ENCODE assay signal across 20 cellular contexts in genomic region chr7:40755438-40755837, GRCh38.
A peak's percentile ranks its signal among the peaks of the same experiment; 100 is the strongest.
DNase-seq lines count a peak whose midpoint lies in the region; ATAC-seq, FAIRE-seq and TF ChIP-seq lines count a peak whose summit lies in the region.
"Had no signal": no experiment of that assay in that cellular context is flagged by ENCODE, and none has a peak within 500 bp of the region (broad histone marks: within the 10 kb centered on the region; RNA-seq: fewer than 3 reads in every experiment).

No MANE protein-coding gene starts in this region.

- H3K14ac ChIP-seq in H1 (ENCODE audit: insufficient read length) = no peak overlapping the region

- H3K36me3 ChIP-seq in GM23338 (ENCODE audit: insufficient read depth) = no peaks in the 10 kb centered on the region
- no peaks in the 10 kb centered on the region for H3K36me3 ChIP-seq in Peyer's patch
- H3K36me3 ChIP-seq in H1 (ENCODE audit: control insufficient read depth in 2 of 4, insufficient read depth in 4 of 4, low read length in 3 of 4) = no peaks in the 10 kb centered on the region
- H3K36me3 ChIP-seq in HepG2 (replicated peaks in 1 of 2; ENCODE audit: control insufficient read depth in 1 of 2, insufficient read depth in 2 of 2, low read length in 2 of 2) = no peaks in the 10 kb centered on the region
- H3K36me3 ChIP-seq in upper lobe of right lung = no peaks in the 10 kb centered on the region

- H3K79me2 ChIP-seq in GM23338 (replicated peaks; ENCODE audit: insufficient read depth) (no peaks in the 10 kb centered on the region), H1 (ENCODE audit: control insufficient read depth in 1 of 2, insufficient read depth in 2 of 2, low read length in 2 of 2) (no peaks in the 10 kb centered on the region), HepG2 (ENCODE audit: insufficient read depth, low read length) (no peaks in the 10 kb centered on the region)

- H4K8ac ChIP-seq in H1 (ENCODE audit: extremely low read depth, insufficient read depth, low read length) = no peak overlapping the region

- H4K5ac ChIP-seq in H1 (ENCODE audit: insufficient read length, low read depth, low read length) = no peak overlapping the region

- no peak overlapping the region for H3K9ac ChIP-seq in H1 (replicated peaks in 1 of 4; ENCODE audit: extremely low read depth in 1 of 4, low read depth in 3 of 4, low read length in 3 of 4)
- no peak overlapping the region for H3K9ac ChIP-seq in HepG2 (ENCODE audit: insufficient read depth, low read depth, low read length)

- ATAC-seq in GM23338 (no peak), HepG2 (peak; percentile 96), upper lobe of right lung (no peak)
- ATAC-seq: PC-3 had no signal

- H3K4me3 Mint-ChIP-seq in GM23338 (no peak overlapping the region), immature natural killer cell (no peak overlapping the region)
- H3K4me3 Mint-ChIP-seq: CD4-positive, CD25-positive, alpha-beta regulatory T cell had no signal

- no peak overlapping the region for H3K27ac Mint-ChIP-seq in GM23338
- H3K27ac Mint-ChIP-seq in immature natural killer cell = no peak overlapping the region
- H3K27ac Mint-ChIP-seq: CD4-positive, CD25-positive, alpha-beta regulatory T cell had no signal

- H3K9me3 ChIP-seq in Peyer's patch (no peaks in the 10 kb centered on the region), H1 (ENCODE audit: insufficient read depth in 2 of 2, low read depth in 1 of 2, low read length in 1 of 2) (no peaks in the 10 kb centered on the region), HepG2 (ENCODE audit: low read length) (no peaks in the 10 kb centered on the region), upper lobe of right lung (no peaks in the 10 kb centered on the region)

- H3K56ac ChIP-seq in H1 (replicated peaks; ENCODE audit: insufficient read length, low read depth, low read length) = no peak overlapping the region

- H3K4me1 ChIP-seq in GM23338 (ENCODE audit: insufficient read depth) = peaks cover 36% of the 10 kb centered on the region
- no peaks in the 10 kb centered on the region for H3K4me1 ChIP-seq in Peyer's patch
- peaks cover 2 to 8% (median 5%) of the 10 kb centered on the region in 4 experiments; a peak in 5 of 7 replicates for H3K4me1 ChIP-seq in H1 (replicated peaks in 1 of 4; ENCODE audit: control insufficient read depth in 3 of 4, insufficient read depth in 4 of 4, low read length in 3 of 4)
- peaks cover 49% of the 10 kb centered on the region for H3K4me1 ChIP-seq in HepG2 (ENCODE audit: insufficient read depth, low read length)
- H3K4me1 ChIP-seq in upper lobe of right lung = no peaks in the 10 kb centered on the region

- H2BK20ac ChIP-seq in H1 (ENCODE audit: low read length) = no peak overlapping the region

- DNase-seq in GM23338 (ENCODE audit: low spot score) (no peak), Peyer's patch (peak in 2 of 3 donors; percentile 48 to 70), H1 (ENCODE audit: low read depth in 1 of 2, low spot score in 2 of 2) (no peak), HepG2 (ENCODE audit: low spot score) (peak; percentile 87), upper lobe of right lung (no peak), foreskin melanocyte (no peak), immature natural killer cell (no peak), NCI-H2171 treated with DMSO at 0.1 percent for 48 hours (lab: John Stamatoyannopoulos, UW) (no peak)
- DNase-seq: CD4-positive, CD25-positive, alpha-beta regulatory T cell; HCEC 1CT; NCI-H1105; NCI-H146; NCI-H2029; NCI-H446; NCI-H526; PC-3; RPMI8226; SHP77 treated with DMSO at 0.1 percent for 48 hours had no signal

- H3K18ac ChIP-seq in H1 (ENCODE audit: extremely low read depth, low read length) = no peak overlapping the region

- no peak overlapping the region for H2BK15ac ChIP-seq in H1 (ENCODE audit: low read length)

- H2BK120ac ChIP-seq in H1 (replicated peaks; ENCODE audit: low read depth, low read length) = no peak overlapping the region

- no peak for TF ChIP-seq POLR2A in Peyer's patch (IDR thresholded peaks at IDR 0.05)
- TF ChIP-seq POLR2A in H1 (IDR thresholded peaks at IDR 0.05; ENCODE audit: control extremely low read depth in 1 of 2, low read depth in 2 of 2, low read length in 2 of 2) = no peak
- TF ChIP-seq POLR2A in HepG2 (IDR thresholded peaks at IDR 0.05; ENCODE audit: insufficient read depth in 1 of 2, low read depth in 2 of 2, low read length in 2 of 2) = no peak

- H2AFZ ChIP-seq in GM23338 = no peak overlapping the region
- no peak overlapping the region for H2AFZ ChIP-seq in H1 (ENCODE audit: low read length)
- H2AFZ ChIP-seq in HepG2 (ENCODE audit: low read length) = no peak overlapping the region

- intact Hi-C loops in HepG2 (cut with micrococcal nuclease; ENCODE audit: unreplicated experiment) (no loop called here), upper lobe of right lung (cut with DNase I) (no loop called here)

- no peak overlapping the region for H2AK5ac ChIP-seq in H1 (ENCODE audit: low read depth, low read length)

- no peaks in the 10 kb centered on the region for H3F3A ChIP-seq in GM23338 (replicated peaks; ENCODE audit: low read depth)

- TF ChIP-seq CTCF in GM23338 (conservative IDR thresholded peaks at IDR 0.05; ENCODE audit: low read depth in 2 of 2) = no peak
- no peak for TF ChIP-seq CTCF in Peyer's patch (IDR thresholded peaks at IDR 0.05)
- no peak for TF ChIP-seq CTCF in H1 (IDR thresholded peaks at IDR 0.05; ENCODE audit: control extremely low read depth in 1 of 3, insufficient read depth in 1 of 3, low read depth in 1 of 3, low read length in 3 of 3)
- no peak for TF ChIP-seq CTCF in HepG2 (CRISPR knock-in tag; IDR thresholded peaks at IDR 0.05)
- no peak for TF ChIP-seq CTCF in upper lobe of right lung (IDR thresholded peaks at IDR 0.05)

- no peak overlapping the region for H2BK12ac ChIP-seq in H1 (ENCODE audit: low read depth, low read length)

- H3K9me2 ChIP-seq in GM23338 (ENCODE audit: insufficient read depth) = no peaks in the 10 kb centered on the region; the same call in 1 of the 2 replicates

- peak overlapping the region; percentile 39 for H3K4ac ChIP-seq in H1 (replicated peaks; ENCODE audit: insufficient read length, low read depth, low read length)

- BruUV-seq in HepG2 (replicated peaks; lab: Mats Ljungman, UMichigan) = no TSS peak

- H3K27me3 Mint-ChIP-seq in GM23338 (ENCODE audit: insufficient read depth, low read depth, poor library complexity) (no peaks in the 10 kb centered on the region), immature natural killer cell (ENCODE audit: low read depth in 3 of 3) (no peaks in the 10 kb centered on the region)
- H3K27me3 Mint-ChIP-seq: CD4-positive, CD25-positive, alpha-beta regulatory T cell had no signal

- 84% methylated on average over 2 of the region's 2 CpGs; no CpG with 5 or more reads in 1 of the 2 experiments for WGBS in H1 (ENCODE audit: extremely low coverage in 1 of 2, insufficient coverage in 1 of 2, insufficient read length in 1 of 2, insufficient replicate concordance in 2 of 2, low coverage in 1 of 2, low lambda C conversion rate in 2 of 2, missing lambda C conversion rate in 1 of 2), 2 experiments
- 15% methylated on average over 2 of the region's 2 CpGs for WGBS in HepG2 (ENCODE audit: low lambda C conversion rate)

- TF ChIP-seq EP300 in H1 (IDR thresholded peaks at IDR 0.05; ENCODE audit: borderline replicate concordance in 1 of 2, low read depth in 2 of 2, low read length in 2 of 2) (no peak), HepG2 (IDR thresholded peaks at IDR 0.05; ENCODE audit: low read depth in 2 of 2, low read length in 2 of 2) (peak; percentile 82 to 93), HepG2 (CRISPR knock-in tag; IDR thresholded peaks at IDR 0.05; ENCODE audit: borderline replicate concordance) (peak; percentile 89)

- H3K4me3 ChIP-seq in GM23338 = no peak overlapping the region
- H3K4me3 ChIP-seq in Peyer's patch = no peak overlapping the region
- H3K4me3 ChIP-seq in H1 (ENCODE audit: extremely low read depth in 1 of 4, insufficient read depth in 2 of 4, low read depth in 3 of 4, low read length in 4 of 4) = no peak overlapping the region
- no peak overlapping the region for H3K4me3 ChIP-seq in HepG2 (replicated peaks in 1 of 3; ENCODE audit: insufficient read depth in 1 of 3, low read depth in 2 of 3, low read length in 3 of 3)
- no peak overlapping the region for H3K4me3 ChIP-seq in upper lobe of right lung
- H3K4me3 ChIP-seq: SK-N-MC had no signal

- no peaks in the 10 kb centered on the region for H3K9me3 Mint-ChIP-seq in GM23338
- peaks cover 0 to 2% (median 0%) of the 10 kb centered on the region in 6 donors for H3K9me3 Mint-ChIP-seq in immature natural killer cell

- H3K4me2 ChIP-seq in GM23338 = peak overlapping the region; percentile 36
- H3K4me2 ChIP-seq in H1 (ENCODE audit: insufficient read depth in 1 of 2, low read depth in 2 of 2, low read length in 2 of 2) = no peak overlapping the region; a peak in 1 of 4 replicates
- H3K4me2 ChIP-seq in HepG2 (ENCODE audit: low read depth, low read length) = no peak overlapping the region

- H3K4me1 Mint-ChIP-seq in GM23338 (peaks cover 46% of the 10 kb centered on the region), immature natural killer cell (no peaks in the 10 kb centered on the region)
- H3K4me1 Mint-ChIP-seq: CD4-positive, CD25-positive, alpha-beta regulatory T cell had no signal

- in situ Hi-C loops in HepG2 (cut with HindIII; ENCODE audit: extremely low pct_ligation_motif_present, low pct_unique_long_range_greater_than_20kb) = no loop called here

- no peaks in the 10 kb centered on the region for H3K23me2 ChIP-seq in H1 (ENCODE audit: low read depth, low read length)

- CTCF ChIA-PET in H1 (lab: Charles Lee; ENCODE audit: partially characterized antibody) (interaction anchor here (2.2 kb wide), 1 partner anchor 54 kb away, joined by 8 read pairs; no protein-coding TSS in a partner anchor), HepG2 (lab: Yijun Ruan, JAX; ENCODE audit: low intra/inter-chr PET ratio, low total read pairs) (no interaction called here)

- H3K36me3 Mint-ChIP-seq in GM23338 (ENCODE audit: low read depth) (no peaks in the 10 kb centered on the region), immature natural killer cell (no peaks in the 10 kb centered on the region)
- H3K36me3 Mint-ChIP-seq: CD4-positive, CD25-positive, alpha-beta regulatory T cell had no signal

- no peak overlapping the region for H3K23ac ChIP-seq in H1 (ENCODE audit: insufficient read length)

- TF ChIP-seq RAD21 in H1 (IDR thresholded peaks at IDR 0.05 in 1 of 2, conservative IDR thresholded peaks at IDR 0.05 in 1 of 2; ENCODE audit: low read depth in 2 of 2, low read length in 2 of 2) = no peak
- TF ChIP-seq RAD21 in HepG2 (CRISPR knock-in tag; IDR thresholded peaks at IDR 0.05) = no peak

- POLR2A ChIA-PET in H1 (lab: Charles Lee; ENCODE audit: partially characterized antibody) = interaction anchor here (1.7 kb wide), 1 partner anchor 9 kb away, joined by 5 read pairs; no protein-coding TSS in a partner anchor
- POLR2A ChIA-PET in HepG2 (lab: Yijun Ruan, JAX) = no interaction called here

- no peak overlapping the region for H2BK5ac ChIP-seq in H1 (ENCODE audit: low read depth, low read length)

- FAIRE-seq in H1 (lab: Jason Lieb, UNC) = peak; percentile 62
- peak; percentile 54 for FAIRE-seq in HepG2 (lab: Jason Lieb, UNC)

- no peak overlapping the region for H4K91ac ChIP-seq in H1 (replicated peaks; ENCODE audit: insufficient read length, low read length)

- no peaks in the 10 kb centered on the region for H3K79me1 ChIP-seq in H1 (ENCODE audit: low read depth, low read length)

- no peak overlapping the region for H3K27ac ChIP-seq in GM23338 (ENCODE audit: low read depth)
- H3K27ac ChIP-seq in Peyer's patch = no peak overlapping the region
- H3K27ac ChIP-seq in H1 (ENCODE audit: low read depth, low read length) = no peak overlapping the region
- H3K27ac ChIP-seq in HepG2 (ENCODE audit: extremely low read length, insufficient read depth, low read length) = peak overlapping the region; percentile 56
- no peak overlapping the region for H3K27ac ChIP-seq in upper lobe of right lung
- H3K27ac ChIP-seq: HL-60, SK-N-MC had no signal

- no peaks in the 10 kb centered on the region for H4K20me1 ChIP-seq in GM23338 (replicated peaks; ENCODE audit: insufficient read depth)
- no peaks in the 10 kb centered on the region for H4K20me1 ChIP-seq in H1 (replicated peaks in 1 of 2; ENCODE audit: control insufficient read depth in 1 of 2, insufficient read depth in 2 of 2, low read length in 2 of 2)
- no peaks in the 10 kb centered on the region for H4K20me1 ChIP-seq in HepG2 (ENCODE audit: insufficient read depth, low read length)

- H3K27me3 ChIP-seq in GM23338 (ENCODE audit: insufficient read depth) = no peaks in the 10 kb centered on the region
- no peaks in the 10 kb centered on the region for H3K27me3 ChIP-seq in Peyer's patch
- no peaks in the 10 kb centered on the region for H3K27me3 ChIP-seq in H1 (replicated peaks in 1 of 4; ENCODE audit: control insufficient read depth in 3 of 4, extremely low read depth in 1 of 4, insufficient read depth in 3 of 4, low read length in 3 of 4)
- H3K27me3 ChIP-seq in HepG2 (ENCODE audit: control insufficient read depth in 1 of 2, insufficient read depth in 2 of 2, low read length in 2 of 2) = no peaks in the 10 kb centered on the region
- no peaks in the 10 kb centered on the region for H3K27me3 ChIP-seq in upper lobe of right lung

Comparison
In these comparisons a context has a peak if more than half of its experiments do, and no peak if none do; other contexts are left out.
1. DNase-seq: peak in Peyer's patch (2 of 3) and HepG2 (single experiment); none in GM23338 (single experiment), H1 (0 of 2), upper lobe of right lung (single experiment), foreskin melanocyte (single experiment), immature natural killer cell (0 of 3) and NCI-H2171 treated with DMSO at 0.1 percent for 48 hours (single experiment).